ENCODE assay signal across 8 cellular contexts in the genomic region with DNA sequence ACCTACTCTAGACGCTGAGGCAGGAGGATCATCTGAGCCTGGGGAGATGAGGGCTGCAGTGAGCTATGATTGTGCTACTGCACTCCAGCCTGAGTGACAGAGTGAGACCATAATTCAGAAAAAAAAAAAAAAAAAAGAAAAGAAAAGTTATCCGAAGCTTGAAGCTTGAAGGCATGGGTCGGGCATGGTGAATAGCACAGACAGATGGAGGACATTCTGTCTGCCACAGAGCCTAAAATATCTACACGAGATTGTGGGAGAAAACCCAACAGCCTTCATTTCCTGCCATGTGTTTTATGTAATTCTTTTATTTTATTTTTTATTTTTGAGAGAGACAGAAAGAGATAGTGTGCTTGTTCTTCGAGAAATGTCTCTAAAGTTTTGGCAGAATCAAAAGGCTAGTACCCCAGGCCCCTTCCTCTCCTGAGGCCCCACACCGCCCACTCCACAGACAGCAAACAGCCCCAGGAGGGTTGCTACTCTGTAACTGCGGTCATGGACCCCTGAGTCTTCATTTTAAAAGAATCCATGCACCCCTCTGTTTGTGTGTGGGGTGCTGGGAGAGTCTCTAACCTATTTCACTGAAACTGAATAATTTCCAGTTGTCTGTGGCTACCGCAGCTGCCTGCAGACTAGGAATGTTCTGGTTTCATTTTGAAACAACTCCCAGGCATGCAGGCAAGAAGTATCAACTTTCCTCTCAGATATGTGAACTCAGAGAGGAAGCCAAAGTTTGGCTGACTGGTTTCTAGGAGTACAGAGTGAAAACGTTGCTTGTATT. TPM values are rescaled to one million over a fixed set of nuclear protein-coding genes. Genes with fewer than 3 reads are reported as not detected.
DNase-seq lines count a peak whose midpoint lies in the region; ATAC-seq, FAIRE-seq and TF ChIP-seq lines count a peak whose summit lies in the region.

No MANE protein-coding gene starts in this region.

- CTCF ChIA-PET in MCF 10A (lab: Yijun Ruan, JAX) (interaction anchor here (0.6 to 4.5 kb wide), 4 partner anchors 8 to 380 kb away, joined by 3 to 32 read pairs (median 4); no protein-coding TSS in a partner anchor), HepG2 (lab: Yijun Ruan, JAX; ENCODE audit: low intra/inter-chr PET ratio, low total read pairs) (no interaction called here)

- in situ Hi-C loops in HepG2 (cut with HindIII; ENCODE audit: extremely low pct_ligation_motif_present, low pct_unique_long_range_greater_than_20kb) = no loop called here

- TF ChIP-seq POLR2A in breast epithelium (IDR thresholded peaks at IDR 0.05) (no peak), HepG2 (IDR thresholded peaks at IDR 0.05; ENCODE audit: insufficient read depth in 1 of 2, low read depth in 2 of 2, low read length in 2 of 2) (no peak), uterus (IDR thresholded peaks at IDR 0.05) (no peak)

- H3K4me1 Mint-ChIP-seq in MCF 10A (ENCODE audit: insufficient read depth, unreplicated experiment) = peaks cover 17% of the 10 kb centered on the region

- peak overlapping the region; percentile 15 to 40 (median 36) for H3K4me3 ChIP-seq in breast epithelium
- no peak overlapping the region for H3K4me3 ChIP-seq in HepG2 (replicated peaks in 1 of 3; ENCODE audit: insufficient read depth in 1 of 3, low read depth in 2 of 3, low read length in 3 of 3)
- peak overlapping the region in 1 of 2 donors; percentile 24 for H3K4me3 ChIP-seq in uterus

- 66% methylated on average over 9 of the region's 9 CpGs for WGBS in HepG2 (ENCODE audit: low lambda C conversion rate)

- H2AFZ ChIP-seq in HepG2 (ENCODE audit: low read length) = no peak overlapping the region

- H3K27ac ChIP-seq in breast epithelium (peak overlapping the region; percentile 64 to 82), HepG2 (ENCODE audit: extremely low read length, insufficient read depth, low read length) (no peak overlapping the region), uterus (peak overlapping the region; percentile 81 to 85)

- H3K36me3 Mint-ChIP-seq in MCF 10A (ENCODE audit: insufficient read depth, unreplicated experiment) = no peaks in the 10 kb centered on the region

- H3K4me2 ChIP-seq in HepG2 (ENCODE audit: low read depth, low read length) = 0 out of 2 replicates have a peak overlapping the region, but pooled peaks have one; percentile 21

- no peaks in the 10 kb centered on the region for H3K9me3 ChIP-seq in breast epithelium
- no peaks in the 10 kb centered on the region for H3K9me3 ChIP-seq in HepG2 (ENCODE audit: low read length)
- no peaks in the 10 kb centered on the region for H3K9me3 ChIP-seq in uterus

- BruUV-seq in MCF 10A (replicated peaks; lab: Mats Ljungman, UMichigan) = no TSS peak
- BruUV-seq in HepG2 (replicated peaks; lab: Mats Ljungman, UMichigan) = no TSS peak

- no peak overlapping the region for H3K27ac Mint-ChIP-seq in MCF 10A (ENCODE audit: low read depth, unreplicated experiment)

- TF ChIP-seq CTCF in breast epithelium (IDR thresholded peaks at IDR 0.05) (no peak), MCF 10A (IDR thresholded peaks at IDR 0.05; ENCODE audit: unreplicated experiment) (no peak), HepG2 (CRISPR knock-in tag; IDR thresholded peaks at IDR 0.05) (no peak), uterus (IDR thresholded peaks at IDR 0.05) (no peak)

- no peak for FAIRE-seq in HepG2 (lab: Jason Lieb, UNC)

- H3K9ac ChIP-seq in HepG2 (ENCODE audit: insufficient read depth, low read depth, low read length) = 0 out of 2 replicates have a peak overlapping the region, but pooled peaks have one; percentile 4

- H3K4me1 ChIP-seq in breast epithelium = peaks cover 0 to 2% of the 10 kb centered on the region in 2 donors
- peaks cover 61% of the 10 kb centered on the region for H3K4me1 ChIP-seq in HepG2 (ENCODE audit: insufficient read depth, low read length)
- H3K4me1 ChIP-seq in uterus = no peaks in the 10 kb centered on the region

- no peak overlapping the region for H3K4me3 Mint-ChIP-seq in MCF 10A (ENCODE audit: unreplicated experiment)

- H3K27me3 ChIP-seq in breast epithelium (no peaks in the 10 kb centered on the region), HepG2 (ENCODE audit: control insufficient read depth in 1 of 2, insufficient read depth in 2 of 2, low read length in 2 of 2) (no peaks in the 10 kb centered on the region), uterus (no peaks in the 10 kb centered on the region)

- DNase-seq in breast epithelium (ENCODE audit: low spot score in 2 of 2) (no peak), MCF 10A (ENCODE audit: unreplicated experiment) (no peak), astrocyte of the hippocampus (ENCODE audit: low read depth, low spot score) (peak; percentile 84), HepG2 (ENCODE audit: low spot score) (no peak), uterus (no peak), cerebellar nuclear complex (lab: John Stamatoyannopoulos, UW) (no peak), NCI-H2227 treated with DMSO at 0.1 percent for 48 hours (lab: John Stamatoyannopoulos, UW) (no peak)

- ATAC-seq in HepG2 (no peak; the same call in 2 of the 3 replicates), HG03097 (IDR thresholded peaks at IDR 0.05; ENCODE audit: low FRiP score, unreplicated experiment) (no peak)

- H3K36me3 ChIP-seq in breast epithelium (no peaks in the 10 kb centered on the region), HepG2 (replicated peaks in 1 of 2; ENCODE audit: control insufficient read depth in 1 of 2, insufficient read depth in 2 of 2, low read length in 2 of 2) (no peaks in the 10 kb centered on the region), uterus (no peaks in the 10 kb centered on the region)

- POLR2A ChIA-PET in MCF 10A (lab: Yijun Ruan, JAX) = no interaction called here
- POLR2A ChIA-PET in HepG2 (lab: Yijun Ruan, JAX) = no interaction called here

- no peaks in the 10 kb centered on the region for H3K79me2 ChIP-seq in HepG2 (ENCODE audit: insufficient read depth, low read length)

- no peaks in the 10 kb centered on the region for H3K9me3 Mint-ChIP-seq in MCF 10A (ENCODE audit: unreplicated experiment)

- H3K27me3 Mint-ChIP-seq in MCF 10A (ENCODE audit: insufficient read depth, unreplicated experiment) = no peaks in the 10 kb centered on the region

- TF ChIP-seq EP300 in HepG2 (IDR thresholded peaks at IDR 0.05; ENCODE audit: low read depth in 2 of 2, low read length in 2 of 2) = no peak
- TF ChIP-seq EP300 in HepG2 (CRISPR knock-in tag; IDR thresholded peaks at IDR 0.05; ENCODE audit: borderline replicate concordance) = no peak

- no peak for TF ChIP-seq RAD21 in HepG2 (CRISPR knock-in tag; IDR thresholded peaks at IDR 0.05)

- H4K20me1 ChIP-seq in HepG2 (ENCODE audit: insufficient read depth, low read length) = no peaks in the 10 kb centered on the region

- intact Hi-C loops in breast epithelium (cut with DNase I; ENCODE audit: low total_unique reads) (loop anchor here (5.0 kb wide), 1 partner anchor 469 kb away; no protein-coding TSS in a partner anchor), MCF 10A (cut with micrococcal nuclease) (no loop called here), HepG2 (cut with micrococcal nuclease; ENCODE audit: unreplicated experiment) (loop anchor here (10.0 kb wide), 1 partner anchor 167 kb away; no protein-coding TSS in a partner anchor), uterus (cut with DNase I; ENCODE audit: low total_unique reads) (no loop called here)

TF ChIP-seq in HepG2, 621 proteins besides CTCF, POLR2A, EP300 and RAD21 (continues in another document):
- TF ChIP-seq, protein P1, sequence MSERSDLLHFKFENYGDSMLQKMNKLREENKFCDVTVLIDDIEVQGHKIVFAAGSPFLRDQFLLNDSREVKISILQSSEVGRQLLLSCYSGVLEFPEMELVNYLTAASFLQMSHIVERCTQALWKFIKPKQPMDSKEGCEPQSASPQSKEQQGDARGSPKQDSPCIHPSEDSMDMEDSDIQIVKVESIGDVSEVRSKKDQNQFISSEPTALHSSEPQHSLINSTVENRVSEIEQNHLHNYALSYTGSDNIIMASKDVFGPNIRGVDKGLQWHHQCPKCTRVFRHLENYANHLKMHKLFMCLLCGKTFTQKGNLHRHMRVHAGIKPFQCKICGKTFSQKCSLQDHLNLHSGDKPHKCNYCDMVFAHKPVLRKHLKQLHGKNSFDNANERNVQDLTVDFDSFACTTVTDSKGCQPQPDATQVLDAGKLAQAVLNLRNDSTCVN (CRISPR knock-in tag; IDR thresholded peaks at IDR 0.05; ENCODE audit: borderline replicate concordance) = no peak

RNA-seq across cellular contexts. Expression of a gene that starts 38.4 kb away (rescaled TPM):
- total RNA-seq in breast epithelium (10 to 100 TPM; 10.8 to 16.1 (median 14.9) TPM), MCF 10A (2022) (2.4 TPM in 2 replicates), HepG2 (2016; rRNA removed; fragmentation: Illumina TruSeq; extraction: Trizol) (1.9 and 3.0 TPM in 2 replicates), uterus (10 to 100 TPM in 2 of 4 donors, 1 to 10 TPM in 2; 2.6 to 72.0 (median 9.5) TPM)
- 0.26 and 0.40 TPM in 2 replicates for total RNA-seq in HepG2 (2016; cell fraction: cytosol; rRNA removed; fragmentation: Illumina TruSeq; extraction: Trizol; ENCODE audit: low read depth)
- total RNA-seq in HepG2 (2016; cell fraction: insoluble cytoplasmic fraction; rRNA removed; fragmentation: Illumina TruSeq; extraction: Trizol) = 2.2 and 2.8 TPM in 2 replicates
- 0.86 and 1.1 TPM in 2 replicates for total RNA-seq in HepG2 (2016; cell fraction: membrane; rRNA removed; fragmentation: Illumina TruSeq; extraction: Trizol)
- total RNA-seq in HepG2 (2016; cell fraction: nucleus; rRNA removed; fragmentation: Illumina TruSeq; extraction: Trizol) = 2.0 and 4.1 TPM in 2 replicates
- polyA plus RNA-seq in HepG2 (2011; rRNA removed) = 1.8 and 2.7 TPM in 2 replicates
- polyA plus RNA-seq in HepG2 (2011; cell fraction: cytosol; rRNA removed) = 1.3 and 1.6 TPM in 2 replicates
- polyA plus RNA-seq in HepG2 (2011; cell fraction: nucleus; rRNA removed) = 1.8 and 2.5 TPM in 2 replicates
- polyA plus RNA-seq in HepG2 (2012) = 1.2 and 1.6 TPM in 2 replicates
- polyA plus RNA-seq in HepG2 (2016; cell fraction: cytosol; fragmentation: Illumina TruSeq; extraction: Trizol; ENCODE audit: low read depth) = 0.16 and 0.17 TPM in 2 replicates
- polyA plus RNA-seq in HepG2 (2016; cell fraction: insoluble cytoplasmic fraction; fragmentation: Illumina TruSeq; extraction: Trizol; ENCODE audit: low read depth) = 2.0 and 2.2 TPM in 2 replicates
- polyA plus RNA-seq in HepG2 (2016; cell fraction: membrane; fragmentation: Illumina TruSeq; extraction: Trizol; ENCODE audit: low read depth) = 0.30 and 0.35 TPM in 2 replicates
- 3.2 and 3.5 TPM in 2 replicates for polyA plus RNA-seq in HepG2 (2016; cell fraction: nucleus; fragmentation: Illumina TruSeq; extraction: Trizol; ENCODE audit: insufficient read depth, low read depth)
- polyA minus RNA-seq in HepG2 (2011; rRNA and poly(A)+ RNA removed; ENCODE audit: low replicate concordance) = 3.5 and 3.8 TPM in 2 replicates
- 1.2 and 1.4 TPM in 2 replicates for polyA minus RNA-seq in HepG2 (2011; cell fraction: cytosol; rRNA and poly(A)+ RNA removed)
- polyA minus RNA-seq in HepG2 (2011; cell fraction: nucleus; rRNA and poly(A)+ RNA removed) = 3.1 and 4.5 TPM in 2 replicates

Comparison
In these comparisons a context has a peak if more than half of its experiments do, and no peak if none do; other contexts are left out.
1. intact Hi-C loops: an anchor here in breast epithelium (5.0 kb wide) and HepG2 (10.0 kb wide); none called in MCF 10A and uterus.
2. H3K4me3 ChIP-seq: peak in breast epithelium (3 of 3); none in HepG2 (0 of 3).